ENCODE assay signal across 1 cellular context in genomic region chr5:95812100-95812472, GRCh38.
TF ChIP-seq lines count a peak whose summit lies in the region.

No MANE protein-coding gene starts in this region.

TF ChIP-seq in IMR-90, 13 proteins besides CTCF, POLR2A, EP300 and RAD21 (continued from another document):
- no peak for TF ChIP-seq CHD1 (IDR thresholded peaks at IDR 0.05; ENCODE audit: low read depth, low read length)
